20 cellular contexts compared by ENCODE assay signal in genomic region chr5:180797256-180798192, GRCh38. TPM values are rescaled to one million over a fixed set of nuclear protein-coding genes. Genes with fewer than 3 reads are reported as not detected.
DNase-seq lines count a peak whose midpoint lies in the region; ATAC-seq and TF ChIP-seq lines count a peak whose summit lies in the region.
"Had no signal": no experiment of that assay in that cellular context is flagged by ENCODE, and none has a peak within 500 bp of the region (broad histone marks: within the 10 kb centered on the region; RNA-seq: fewer than 3 reads in every experiment).

No MANE protein-coding gene starts in this region.

- H3K9me3 ChIP-seq in esophagus squamous epithelium: no peaks in the 10 kb centered on the region
- H3K9me3 ChIP-seq in skeletal muscle satellite cell (replicated peaks; ENCODE audit: low read length): no peaks in the 10 kb centered on the region
- H3K9me3 ChIP-seq in mammary epithelial cell (replicated peaks; ENCODE audit: insufficient read depth, low read length): no peaks in the 10 kb centered on the region
- H3K9me3 ChIP-seq: A549, adrenal gland, colonic mucosa, right lobe of liver had no signal

- H3K4me3 Mint-ChIP-seq in activated CD4-positive, alpha-beta T cell treated with anti-CD3 and anti-CD28 coated beads, Interleukin-2, amount 10 ng/mL, durations not matched to agents 24 days and 14 days: no peak overlapping the region
- H3K4me3 Mint-ChIP-seq in activated B cell treated with CpG ODN at 0.5 μM for 24 hours: no peak overlapping the region
- H3K4me3 Mint-ChIP-seq: nephron had no signal

- no peaks in the 10 kb centered on the region for H3K27me3 Mint-ChIP-seq in activated CD4-positive, alpha-beta T cell treated with anti-CD3 and anti-CD28 coated beads, Interleukin-2, amount 10 ng/mL, durations not matched to agents 24 days and 14 days
- no peaks in the 10 kb centered on the region for H3K27me3 Mint-ChIP-seq in activated B cell treated with CpG ODN at 0.5 μM for 24 hours

- H4K20me1 ChIP-seq in mammary epithelial cell (ENCODE audit: insufficient read depth, low read length): peaks cover 18% of the 10 kb centered on the region

- H3K79me2 ChIP-seq in mammary epithelial cell (ENCODE audit: insufficient read depth, low read length): peaks cover 98% of the 10 kb centered on the region

- POLR2A ChIA-PET in activated B cell treated with CpG ODN at 0.5 μM for 24 hours (lab: Charles Lee): interaction anchor here (1.8 kb wide), 1 partner anchor 34 kb away, joined by 8 read pairs; no protein-coding TSS in a partner anchor

- TF ChIP-seq CTCF in activated B cell treated with CpG ODN at 0.5 μM for 24 hours (IDR thresholded peaks at IDR 0.05) (no peak), esophagus squamous epithelium (IDR thresholded peaks at IDR 0.05) (no peak), mammary epithelial cell (conservative IDR thresholded peaks at IDR 0.05 in 1 of 2, IDR thresholded peaks at IDR 0.05 in 1 of 2; ENCODE audit: extremely low read depth in 1 of 2, insufficient read depth in 1 of 2, low read depth in 1 of 2, low read length in 2 of 2) (no peak)

- H3K36me3 ChIP-seq in esophagus squamous epithelium (peaks cover 3 to 51% (median 4%) of the 10 kb centered on the region in 3 donors), skeletal muscle satellite cell (ENCODE audit: insufficient read depth, low read length) (peaks cover 44% of the 10 kb centered on the region), mammary epithelial cell (ENCODE audit: insufficient read depth, low read length) (no peaks in the 10 kb centered on the region)

- intact Hi-C loops in activated CD4-positive, alpha-beta T cell treated with anti-CD3 and anti-CD28 coated beads, Interleukin-2, amount 10 ng/mL, durations not matched to agents 24 days and 14 days (cut with micrococcal nuclease): no loop called here
- intact Hi-C loops in activated B cell treated with CpG ODN at 0.5 μM for 24 hours (cut with micrococcal nuclease): no loop called here
- intact Hi-C loops in esophagus squamous epithelium (cut with DNase I): no loop called here
- intact Hi-C loops in mammary epithelial cell (cut with micrococcal nuclease): loop anchor here (10.0 kb wide), 1 partner anchor 447 kb away; the partner anchor contains the start of gene RACK1

- H3K4me1 ChIP-seq in esophagus squamous epithelium (peaks cover 58 to 94% (median 60%) of the 10 kb centered on the region in 3 donors), skeletal muscle satellite cell (ENCODE audit: control insufficient read depth, insufficient read depth, low read length) (peaks cover 47% of the 10 kb centered on the region), mammary epithelial cell (ENCODE audit: insufficient read depth, low read length) (peaks cover 46% of the 10 kb centered on the region)

- peak overlapping the region in 1 of 4 donors; percentile 15 for H3K4me3 ChIP-seq in esophagus squamous epithelium
- no peak overlapping the region for H3K4me3 ChIP-seq in skeletal muscle satellite cell (ENCODE audit: low read length)
- no peak overlapping the region for H3K4me3 ChIP-seq in mammary epithelial cell (replicated peaks in 1 of 3; ENCODE audit: insufficient read depth in 1 of 3, low read depth in 2 of 3, low read length in 3 of 3)
- H3K4me3 ChIP-seq: A549, adrenal gland, colonic mucosa, right lobe of liver had no signal

- no peak for DNase-seq in activated CD4-positive, alpha-beta T cell treated with anti-CD3 and anti-CD28 coated beads, Interleukin-2, amount 10 ng/mL, durations not matched to agents 24 days and 14 days
- DNase-seq in activated CD4-positive, alpha-beta T cell treated with anti-CD3 and anti-CD28 coated beads, Interleukin-2, amount 50 U/mL, for 1 hour: no peak
- no peak for DNase-seq in activated B cell treated with CpG ODN at 0.5 μM for 24 hours
- DNase-seq in esophagus squamous epithelium (lab: John Stamatoyannopoulos, UW): no peak
- no peak for DNase-seq in A172 (ENCODE audit: low spot score)
- no peak for DNase-seq in mammary epithelial cell
- DNase-seq: colonic mucosa, H7, hypothalamus, Karpas-422, NCI-H146, NCI-H510A treated with DMSO at 0.1 percent for 48 hours had no signal

- H3K27ac ChIP-seq in esophagus squamous epithelium: peak overlapping the region; percentile 12 to 99 (median 39)
- H3K27ac ChIP-seq in mammary epithelial cell (ENCODE audit: insufficient read depth, low read depth, low read length): no peak overlapping the region
- H3K27ac ChIP-seq: A549, colonic mucosa, right lobe of liver had no signal

- peak overlapping the region; percentile 91 for H3K4me2 ChIP-seq in skeletal muscle satellite cell (ENCODE audit: low read length)
- H3K4me2 ChIP-seq in mammary epithelial cell (ENCODE audit: insufficient read depth, low read depth, low read length): no peak overlapping the region
- H3K4me2 ChIP-seq: A549 had no signal

- H3K36me3 Mint-ChIP-seq in activated CD4-positive, alpha-beta T cell treated with anti-CD3 and anti-CD28 coated beads, Interleukin-2, amount 10 ng/mL, durations not matched to agents 24 days and 14 days (ENCODE audit: low read depth): peaks cover 67% of the 10 kb centered on the region
- H3K36me3 Mint-ChIP-seq in activated B cell treated with CpG ODN at 0.5 μM for 24 hours (ENCODE audit: low read depth): peaks cover 58% of the 10 kb centered on the region

- dilution Hi-C loops in mammary epithelial cell (cut with HindIII; ENCODE audit: low sequenced_read_pairs): no loop called here

- in situ Hi-C loops in mammary epithelial cell (cut with MboI; ENCODE audit: low sequenced_read_pairs in 2 of 2): no loop called here

- H3K9me3 Mint-ChIP-seq in activated CD4-positive, alpha-beta T cell treated with anti-CD3 and anti-CD28 coated beads, Interleukin-2, amount 10 ng/mL, durations not matched to agents 24 days and 14 days: no peaks in the 10 kb centered on the region
- H3K9me3 Mint-ChIP-seq in activated B cell treated with CpG ODN at 0.5 μM for 24 hours: no peaks in the 10 kb centered on the region
- H3K9me3 Mint-ChIP-seq: nephron had no signal

- ATAC-seq in activated B cell treated with CpG ODN at 0.5 μM for 24 hours (ENCODE audit: low read depth) (no peak), GM19328 (IDR thresholded peaks at IDR 0.05; ENCODE audit: unreplicated experiment) (no peak)
- ATAC-seq: A549, Panc1, right lobe of liver had no signal

- H3K9ac ChIP-seq in skeletal muscle satellite cell (ENCODE audit: low read depth, low read length): no peak overlapping the region
- H3K9ac ChIP-seq in mammary epithelial cell (ENCODE audit: insufficient read depth, low read length): no peak overlapping the region

- BruUV-seq in mammary epithelial cell (replicated peaks; lab: Mats Ljungman, UMichigan): no TSS peak

- peak overlapping the region; percentile 34 for H3K27ac Mint-ChIP-seq in activated CD4-positive, alpha-beta T cell treated with anti-CD3 and anti-CD28 coated beads, Interleukin-2, amount 10 ng/mL, durations not matched to agents 24 days and 14 days
- peak overlapping the region; percentile 68 for H3K27ac Mint-ChIP-seq in activated B cell treated with CpG ODN at 0.5 μM for 24 hours
- H3K27ac Mint-ChIP-seq: nephron had no signal

- H3K4me1 Mint-ChIP-seq in activated CD4-positive, alpha-beta T cell treated with anti-CD3 and anti-CD28 coated beads, Interleukin-2, amount 10 ng/mL, durations not matched to agents 24 days and 14 days: peaks cover 65% of the 10 kb centered on the region
- H3K4me1 Mint-ChIP-seq in activated B cell treated with CpG ODN at 0.5 μM for 24 hours: peaks cover 86% of the 10 kb centered on the region

- no peak overlapping the region for H2AFZ ChIP-seq in mammary epithelial cell (ENCODE audit: low read depth, low read length)

- H3K27me3 ChIP-seq in esophagus squamous epithelium (no peaks in the 10 kb centered on the region), skeletal muscle satellite cell (ENCODE audit: control insufficient read depth, insufficient read depth, low read length) (no peaks in the 10 kb centered on the region), mammary epithelial cell (ENCODE audit: insufficient read depth, low read length) (no peaks in the 10 kb centered on the region)
- H3K27me3 ChIP-seq: adrenal gland, colonic mucosa, right lobe of liver had no signal

- CTCF ChIA-PET in activated B cell treated with CpG ODN at 0.5 μM for 24 hours (lab: Charles Lee) (no interaction called here), mammary epithelial cell (lab: Charles Lee; ENCODE audit: low non-redundant PET) (no interaction called here)

- no peak for TF ChIP-seq POLR2A in esophagus squamous epithelium (IDR thresholded peaks at IDR 0.05)

- WGBS in esophagus squamous epithelium, 2 donors: 66 to 68% methylated on average over 4 to 8 of the region's 10 CpGs
- 98% methylated on average over 6 of the region's 10 CpGs for WGBS in mammary epithelial cell (ENCODE audit: low coverage, missing lambda C conversion rate)

RNA-seq across cellular contexts. Expression of gene MGAT1, which starts 5.1 kb away (rescaled TPM):
- total RNA-seq in activated CD4-positive, alpha-beta T cell treated with anti-CD3 and anti-CD28 coated beads, Interleukin-2, amount 10 ng/mL, durations not matched to agents 24 days and 14 days: 119 and 122 TPM in 2 replicates
- total RNA-seq in activated B cell treated with CpG ODN at 0.5 μM for 24 hours: 66.9 and 74.5 TPM in 2 replicates
- total RNA-seq in esophagus squamous epithelium: 100 to 1,000 TPM in 2 of 4 donors, 10 to 100 TPM in 2; 62.6 to 163 (median 111) TPM
- total RNA-seq in skeletal muscle satellite cell (2012; rRNA removed): 103 and 123 TPM in 2 replicates
- total RNA-seq in A172 (2014; rRNA removed; shearing (Covaris generic)): 65.4 and 80.7 TPM in 2 replicates
- 100 to 1,000 TPM in 1 of 2 donors, 10 to 100 TPM in 1; 91.4 to 177 TPM for total RNA-seq in mammary epithelial cell
- polyA plus RNA-seq in mammary epithelial cell: 134 TPM
- polyA minus RNA-seq in mammary epithelial cell: 122 TPM

RNA-seq across cellular contexts. Expression of gene OR2Y1, which starts 57.7 kb away (rescaled TPM):
- not detected in 2 replicates for total RNA-seq in activated CD4-positive, alpha-beta T cell treated with anti-CD3 and anti-CD28 coated beads, Interleukin-2, amount 10 ng/mL, durations not matched to agents 24 days and 14 days
- total RNA-seq in activated B cell treated with CpG ODN at 0.5 μM for 24 hours: not detected in 2 replicates
- not detected for total RNA-seq in esophagus squamous epithelium
- total RNA-seq in skeletal muscle satellite cell (2012; rRNA removed): not detected in 2 replicates
- total RNA-seq in A172 (2014; rRNA removed; shearing (Covaris generic)): not detected in 2 replicates
- not detected for total RNA-seq in mammary epithelial cell
- not detected for polyA plus RNA-seq in mammary epithelial cell
- not detected for polyA minus RNA-seq in mammary epithelial cell
- total RNA-seq: adrenal gland; colonic mucosa; H7; right lobe of liver; T-helper 1 cell treated with Interleukin-12 subunit alpha and Interleukin-12 subunit beta and Interleukin-4 antibody, amounts not matched to agents 30 ng/mL and 1 ng/mL, for 36 hours had no signal
- polyA plus RNA-seq: A549, adrenal gland had no signal
